In the genomic region with DNA sequence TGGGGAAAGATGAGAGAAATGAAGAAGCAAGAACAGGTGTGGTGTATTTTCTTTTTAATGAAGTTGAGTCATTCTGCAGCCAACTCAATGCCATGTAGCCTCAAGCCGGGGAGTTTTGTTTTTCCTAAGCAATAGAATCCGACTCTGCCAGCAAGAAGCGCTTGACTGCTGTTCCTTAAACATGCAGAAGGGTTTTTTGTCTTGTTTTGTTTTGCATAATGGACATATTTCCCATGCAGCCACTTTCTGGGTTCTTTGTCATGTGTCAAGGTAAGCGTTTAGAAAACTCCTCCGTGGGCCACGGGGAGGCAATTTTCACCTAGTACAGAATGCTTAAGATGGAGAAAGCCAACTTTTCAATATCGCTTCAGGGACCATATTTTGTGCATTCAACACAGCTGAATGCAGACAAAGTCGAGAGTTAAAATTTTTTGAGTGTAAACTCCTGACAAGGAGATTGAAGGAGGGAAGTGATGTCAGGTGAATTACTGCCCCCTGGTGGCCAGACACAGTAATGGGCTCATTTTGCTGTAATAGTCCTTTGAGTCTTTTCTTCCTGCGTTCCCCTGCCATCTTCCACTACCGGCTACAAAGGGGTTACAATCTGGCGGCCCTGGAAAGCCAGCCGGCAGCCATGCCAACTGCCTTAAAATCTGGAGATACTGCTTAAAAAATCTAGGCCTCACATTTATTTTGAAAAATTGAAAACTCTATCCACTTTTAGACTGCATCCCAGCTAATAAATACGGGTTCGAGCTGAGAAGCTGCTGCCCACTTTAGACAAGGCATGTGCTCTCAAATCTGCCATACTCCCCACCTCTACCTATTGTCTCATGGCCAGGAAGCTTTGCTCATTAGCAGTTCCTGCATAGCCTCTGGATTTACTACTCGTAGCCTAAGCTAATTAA, we compare ENCODE assay signal across 8 cellular contexts. TPM values are rescaled to one million over a fixed set of nuclear protein-coding genes. Genes with fewer than 3 reads are reported as not detected.
DNase-seq lines count a peak whose midpoint lies in the region; ATAC-seq and TF ChIP-seq lines count a peak whose summit lies in the region.

No MANE protein-coding gene starts in this region.

- H3K4me1 Mint-ChIP-seq in naive B cell, result peaks cover 25 to 33% (median 30%) of the 10 kb centered on the region in 3 donors

- H3K4me3 Mint-ChIP-seq in naive B cell, result peak overlapping the region; percentile 26 to 80 (median 53)

- DNase-seq in DMS153 (lab: John Stamatoyannopoulos, UW) (peak; percentile 30), NCI-H82 (lab: John Stamatoyannopoulos, UW) (peak; percentile 92), epithelial cell of esophagus (ENCODE audit: low read depth) (peak; percentile 74), naive B cell (peak; percentile 67)
- DNase-seq in activated CD8-positive, alpha-beta memory T cell treated with anti-CD3 and anti-CD28 coated beads, Interleukin-2, amount 50 U/mL, for 1 hour (ENCODE audit: extremely low read depth), result peak; percentile 31
- peak; percentile 59 to 66 for DNase-seq in stimulated activated CD8-positive, alpha-beta memory T cell treated with anti-CD3 and anti-CD28 coated beads, Interleukin-7, amount 100 ng/mL, for 4 hours (ENCODE audit: low read depth in 2 of 2)

- H3K36me3 Mint-ChIP-seq in naive B cell, result no peaks in the 10 kb centered on the region

- H3K4me3 ChIP-seq in epithelial cell of esophagus (ENCODE audit: low read length), result no peak overlapping the region

- TF ChIP-seq CTCF in epithelial cell of esophagus (IDR thresholded peaks at IDR 0.05; ENCODE audit: insufficient read depth, low read depth, low read length, missing control alignments), result peak; percentile 84

- H3K27ac Mint-ChIP-seq in naive B cell, result peak overlapping the region; percentile 34 to 80 (median 58)

- ATAC-seq in HG03432 (IDR thresholded peaks at IDR 0.05; ENCODE audit: unreplicated experiment) (peak; percentile 27), naive B cell (ENCODE audit: low read depth in 2 of 2) (no peak), HG03378 (IDR thresholded peaks at IDR 0.05; ENCODE audit: unreplicated experiment) (no peak)

- peaks cover 0 to 5% (median 5%) of the 10 kb centered on the region in 3 donors for H3K27me3 Mint-ChIP-seq in naive B cell

- peaks cover 0 to 7% (median 0%) of the 10 kb centered on the region in 7 donors for H3K9me3 Mint-ChIP-seq in naive B cell

RNA-seq across cellular contexts. Expression of a gene that starts 3.2 kb away (rescaled TPM):
- 1 to 10 TPM; 1.6 to 4.9 (median 3.1) TPM for polyA plus RNA-seq in naive B cell (ENCODE audit: low read depth in 6 of 6)

RNA-seq across cellular contexts. Expression of a gene that starts 49.1 kb away (rescaled TPM):
- 10 to 100 TPM; 24.7 to 57.9 (median 36.4) TPM for polyA plus RNA-seq in naive B cell (ENCODE audit: low read depth in 6 of 6)

RNA-seq across cellular contexts. Expression of a gene that starts 50.5 kb away (rescaled TPM):
- 100 to 1,000 TPM; 316 to 418 (median 365) TPM for polyA plus RNA-seq in naive B cell (ENCODE audit: low read depth in 6 of 6)

Comparison
In these comparisons a context has a peak if more than half of its experiments do, and no peak if none do; other contexts are left out.
1. DNase-seq: peak in every context shown above with its lines; median percentile 92 in NCI-H82; 74 in epithelial cell of esophagus; 67 in naive B cell; 62 in stimulated activated CD8-positive, alpha-beta memory T cell treated with anti-CD3 and anti-CD28 coated beads, Interleukin-7, amount 100 ng/mL, for 4 hours; 31 in activated CD8-positive, alpha-beta memory T cell treated with anti-CD3 and anti-CD28 coated beads, Interleukin-2, amount 50 U/mL, for 1 hour; 30 in DMS153.